In genomic region chr5:133952729-133953567, GRCh38 we compare ENCODE assay signal across 11 cellular contexts. TPM values are rescaled to one million over a fixed set of nuclear protein-coding genes. Genes with fewer than 3 reads are reported as not detected.
A peak's percentile ranks its signal among the peaks of the same experiment; 100 is the strongest.
DNase-seq lines count a peak whose midpoint lies in the region; ATAC-seq and TF ChIP-seq lines count a peak whose summit lies in the region.
"Had no signal": no experiment of that assay in that cellular context is flagged by ENCODE, and none has a peak within 500 bp of the region (broad histone marks: within the 10 kb centered on the region; RNA-seq: fewer than 3 reads in every experiment).

No MANE protein-coding gene starts in this region.

- intact Hi-C loops in uterus (cut with DNase I; ENCODE audit: low total_unique reads): no loop called here
- intact Hi-C loops in natural killer cell (cut with micrococcal nuclease): no loop called here
- intact Hi-C loops in CD4-positive, alpha-beta memory T cell (cut with micrococcal nuclease): no loop called here

- 86 to 91% methylated on average over 7 to 10 of the region's 10 CpGs for WGBS in endodermal cell (ENCODE audit: insufficient coverage in 1 of 2, insufficient read length in 1 of 2), 2 experiments
- WGBS in mesodermal cell (ENCODE audit: insufficient coverage in 2 of 2), 2 experiments: 87 to 95% methylated on average over 6 to 8 of the region's 10 CpGs

- no peak overlapping the region for H3K9ac ChIP-seq in endodermal cell (ENCODE audit: extremely low read depth, low read length, poor library complexity, severe bottlenecking)
- H3K9ac ChIP-seq: KMS-11 had no signal

- CTCF ChIA-PET in activated CD8-positive, alpha-beta memory T cell treated with anti-CD3 and anti-CD28 coated beads, Interleukin-2, amount 10 ng/mL, durations not matched to agents 7 days and 5 days (lab: Charles Lee): no interaction called here
- CTCF ChIA-PET in CD4-positive, alpha-beta memory T cell (lab: Charles Lee; ENCODE audit: partially characterized antibody): interaction anchor here (0.5 kb wide), 1 partner anchor 26 kb away, joined by 3 read pairs; no protein-coding TSS in a partner anchor

- no peak overlapping the region for H3K27ac ChIP-seq in endodermal cell (ENCODE audit: low read depth, low read length)
- peak overlapping the region; percentile 13 for H3K27ac ChIP-seq in mesodermal cell (ENCODE audit: low read depth, low read length, severe bottlenecking)
- peak overlapping the region; percentile 71 to 73 for H3K27ac ChIP-seq in uterus
- H3K27ac ChIP-seq in CD4-positive, alpha-beta memory T cell (ENCODE audit: low read depth, low read length): no peak overlapping the region
- H3K27ac ChIP-seq: epithelial cell of prostate, KMS-11, WERI-Rb-1 had no signal

- H3K27me3 Mint-ChIP-seq in activated CD8-positive, alpha-beta memory T cell treated with anti-CD3 and anti-CD28 coated beads, Interleukin-2, amount 10 ng/mL, durations not matched to agents 7 days and 5 days: no peaks in the 10 kb centered on the region
- H3K27me3 Mint-ChIP-seq in endodermal cell (ENCODE audit: insufficient read depth): peaks cover 1% of the 10 kb centered on the region
- H3K27me3 Mint-ChIP-seq in natural killer cell (ENCODE audit: low read depth in 2 of 2): no peaks in the 10 kb centered on the region
- H3K27me3 Mint-ChIP-seq in CD4-positive, alpha-beta memory T cell: no peaks in the 10 kb centered on the region

- H3K27ac Mint-ChIP-seq in activated CD8-positive, alpha-beta memory T cell treated with anti-CD3 and anti-CD28 coated beads, Interleukin-2, amount 10 ng/mL, durations not matched to agents 7 days and 5 days: no peak overlapping the region
- H3K27ac Mint-ChIP-seq in endodermal cell (no peak overlapping the region), natural killer cell (no peak overlapping the region)
- peak overlapping the region in 2 of 7 donors; percentile 42 to 53 for H3K27ac Mint-ChIP-seq in CD4-positive, alpha-beta memory T cell

- no peaks in the 10 kb centered on the region for H3K4me1 ChIP-seq in endodermal cell (ENCODE audit: control insufficient read depth, insufficient read depth, low read length)
- no peaks in the 10 kb centered on the region for H3K4me1 ChIP-seq in mesodermal cell (ENCODE audit: control insufficient read depth, insufficient read depth, low read length, poor library complexity, severe bottlenecking)
- H3K4me1 ChIP-seq in uterus: no peaks in the 10 kb centered on the region
- H3K4me1 ChIP-seq in CD4-positive, alpha-beta memory T cell (ENCODE audit: insufficient read depth, low read length): peaks cover 7% of the 10 kb centered on the region

- TF ChIP-seq CTCF in endodermal cell (conservative IDR thresholded peaks at IDR 0.05): no peak
- no peak for TF ChIP-seq CTCF in uterus (IDR thresholded peaks at IDR 0.05)
- TF ChIP-seq CTCF in natural killer cell (IDR thresholded peaks at IDR 0.05): no peak

- H3K9me3 ChIP-seq in endodermal cell (ENCODE audit: control insufficient read depth, low read length) (no peaks in the 10 kb centered on the region), mesodermal cell (ENCODE audit: control insufficient read depth, low read length) (no peaks in the 10 kb centered on the region), uterus (no peaks in the 10 kb centered on the region)
- H3K9me3 ChIP-seq in CD4-positive, alpha-beta memory T cell (ENCODE audit: control insufficient read depth in 1 of 2, low read length in 2 of 2): no peaks in the 10 kb centered on the region

- H3K27me3 ChIP-seq in endodermal cell (ENCODE audit: control insufficient read depth, insufficient read depth, low read length, poor library complexity, severe bottlenecking) (peaks cover 4% of the 10 kb centered on the region), uterus (no peaks in the 10 kb centered on the region)
- no peaks in the 10 kb centered on the region for H3K27me3 ChIP-seq in CD4-positive, alpha-beta memory T cell (ENCODE audit: insufficient read depth, low read length)

- H3K36me3 ChIP-seq in endodermal cell (ENCODE audit: control insufficient read depth, insufficient read depth, low read length) (peaks cover 31% of the 10 kb centered on the region), mesodermal cell (ENCODE audit: control insufficient read depth, insufficient read depth, low read length) (peaks cover 29% of the 10 kb centered on the region), uterus (no peaks in the 10 kb centered on the region)
- peaks cover 7% of the 10 kb centered on the region for H3K36me3 ChIP-seq in CD4-positive, alpha-beta memory T cell (ENCODE audit: insufficient read depth, low read length)

- POLR2A ChIA-PET in CD4-positive, alpha-beta memory T cell (lab: Charles Lee; ENCODE audit: partially characterized antibody): no interaction called here

- ATAC-seq in activated CD8-positive, alpha-beta memory T cell treated with anti-CD3 and anti-CD28 coated beads, Interleukin-2, amount 10 ng/mL, durations not matched to agents 7 days and 5 days: no peak
- ATAC-seq in natural killer cell: no peak

- H3K9me3 Mint-ChIP-seq in activated CD8-positive, alpha-beta memory T cell treated with anti-CD3 and anti-CD28 coated beads, Interleukin-2, amount 10 ng/mL, durations not matched to agents 7 days and 5 days (ENCODE audit: low read depth): no peaks in the 10 kb centered on the region
- no peaks in the 10 kb centered on the region for H3K9me3 Mint-ChIP-seq in endodermal cell
- H3K9me3 Mint-ChIP-seq in natural killer cell: no peaks in the 10 kb centered on the region
- no peaks in the 10 kb centered on the region for H3K9me3 Mint-ChIP-seq in CD4-positive, alpha-beta memory T cell

- no peak overlapping the region for H3K4me3 Mint-ChIP-seq in activated CD8-positive, alpha-beta memory T cell treated with anti-CD3 and anti-CD28 coated beads, Interleukin-2, amount 10 ng/mL, durations not matched to agents 7 days and 5 days
- no peak overlapping the region for H3K4me3 Mint-ChIP-seq in endodermal cell
- no peak overlapping the region for H3K4me3 Mint-ChIP-seq in natural killer cell
- H3K4me3 Mint-ChIP-seq in CD4-positive, alpha-beta memory T cell: no peak overlapping the region

- peaks cover 7% of the 10 kb centered on the region for H3K4me1 Mint-ChIP-seq in activated CD8-positive, alpha-beta memory T cell treated with anti-CD3 and anti-CD28 coated beads, Interleukin-2, amount 10 ng/mL, durations not matched to agents 7 days and 5 days
- H3K4me1 Mint-ChIP-seq in endodermal cell (no peaks in the 10 kb centered on the region), natural killer cell (no peaks in the 10 kb centered on the region)
- H3K4me1 Mint-ChIP-seq in CD4-positive, alpha-beta memory T cell: peaks cover 6 to 8% (median 7%) of the 10 kb centered on the region in 4 donors

- H3K4me3 ChIP-seq in endodermal cell (ENCODE audit: low read length) (no peak overlapping the region), mesodermal cell (ENCODE audit: extremely low read depth, insufficient read depth, low read length, poor library complexity, severe bottlenecking) (no peak overlapping the region), uterus (no peak overlapping the region)
- no peak overlapping the region for H3K4me3 ChIP-seq in CD4-positive, alpha-beta memory T cell (ENCODE audit: low read length in 2 of 2)

- peaks cover 12% of the 10 kb centered on the region for H3K36me3 Mint-ChIP-seq in activated CD8-positive, alpha-beta memory T cell treated with anti-CD3 and anti-CD28 coated beads, Interleukin-2, amount 10 ng/mL, durations not matched to agents 7 days and 5 days
- H3K36me3 Mint-ChIP-seq in endodermal cell (ENCODE audit: low read depth) (peaks cover 24% of the 10 kb centered on the region), natural killer cell (no peaks in the 10 kb centered on the region)
- H3K36me3 Mint-ChIP-seq in CD4-positive, alpha-beta memory T cell: peaks cover 19 to 30% of the 10 kb centered on the region in 2 donors

- peak; percentile 42 for DNase-seq in activated CD8-positive, alpha-beta memory T cell treated with anti-CD3 and anti-CD28 coated beads for 24 hours
- DNase-seq in activated CD8-positive, alpha-beta memory T cell treated with anti-CD3 and anti-CD28 coated beads, Interleukin-2, amount 10 ng/mL, durations not matched to agents 7 days and 5 days: no peak
- DNase-seq in endodermal cell (peak; percentile 38), uterus (peak; percentile 69 to 70), natural killer cell (no peak)
- no peak for DNase-seq in stimulated activated CD4-positive, alpha-beta T cell treated with anti-CD3 and anti-CD28 coated beads, Interleukin-2, amount 100 ng/mL, for 48 hours
- DNase-seq in CD4-positive, alpha-beta memory T cell: no peak
- DNase-seq: WERI-Rb-1 had no signal

- no peak for TF ChIP-seq POLR2A in uterus (IDR thresholded peaks at IDR 0.05)

RNA-seq across cellular contexts. Expression of gene C5orf15, which starts 15.5 kb away (rescaled TPM):
- total RNA-seq in activated CD8-positive, alpha-beta memory T cell treated with anti-CD3 and anti-CD28 coated beads, Interleukin-2, amount 10 ng/mL, durations not matched to agents 7 days and 5 days: 10 to 100 TPM; 20.9 to 25.7 TPM
- total RNA-seq in endodermal cell (10 to 100 TPM; 37.6 to 37.7 TPM), uterus (10 to 100 TPM; 10.5 to 98.9 (median 27.5) TPM), natural killer cell (10 to 100 TPM; 15.2 to 19.9 (median 18.0) TPM)
- 64.4 TPM for polyA plus RNA-seq in endodermal cell (2013, experiment 1 of 2)
- polyA plus RNA-seq in endodermal cell (2013, experiment 2 of 2): 60.7 TPM
- polyA plus RNA-seq in mesodermal cell (2013, experiment 1 of 2): 76.5 TPM
- 75.7 TPM for polyA plus RNA-seq in mesodermal cell (2013, experiment 2 of 2)
- 10 to 100 TPM; 13.3 to 16.0 TPM for total RNA-seq in CD4-positive, alpha-beta memory T cell
- 10 to 100 TPM; 28.5 to 28.8 TPM for polyA plus RNA-seq in CD4-positive, alpha-beta memory T cell

RNA-seq across cellular contexts. Expression of gene VDAC1, which starts 51.8 kb away (rescaled TPM):
- total RNA-seq in activated CD8-positive, alpha-beta memory T cell treated with anti-CD3 and anti-CD28 coated beads, Interleukin-2, amount 10 ng/mL, durations not matched to agents 7 days and 5 days: 100 to 1,000 TPM; 204 to 258 TPM
- total RNA-seq in endodermal cell (100 to 1,000 TPM; 202 to 226 TPM), uterus (100 to 1,000 TPM in 1 of 4 donors, 10 to 100 TPM in 3; 19.4 to 112 (median 79.8) TPM), natural killer cell (10 to 100 TPM; 54.0 to 63.3 (median 60.2) TPM)
- polyA plus RNA-seq in endodermal cell (2013, experiment 1 of 2): 205 TPM
- polyA plus RNA-seq in endodermal cell (2013, experiment 2 of 2): 193 TPM
- polyA plus RNA-seq in mesodermal cell (2013, experiment 1 of 2): 215 TPM
- polyA plus RNA-seq in mesodermal cell (2013, experiment 2 of 2): 190 TPM
- 10 to 100 TPM; 45.1 to 46.4 TPM for total RNA-seq in CD4-positive, alpha-beta memory T cell
- 100 to 1,000 TPM; 100 to 103 TPM for polyA plus RNA-seq in CD4-positive, alpha-beta memory T cell

Comparison
In these comparisons a context has a peak if more than half of its experiments do, and no peak if none do; other contexts are left out.
1. DNase-seq: peak in activated CD8-positive, alpha-beta memory T cell treated with anti-CD3 and anti-CD28 coated beads for 24 hours (single experiment), endodermal cell (single experiment) and uterus (2 of 2); none in activated CD8-positive, alpha-beta memory T cell treated with anti-CD3 and anti-CD28 coated beads, Interleukin-2, amount 10 ng/mL, durations not matched to agents 7 days and 5 days (single experiment), stimulated activated CD4-positive, alpha-beta T cell treated with anti-CD3 and anti-CD28 coated beads, Interleukin-2, amount 100 ng/mL, for 48 hours (0 of 2), natural killer cell (single experiment) and CD4-positive, alpha-beta memory T cell (0 of 5).
2. H3K27ac ChIP-seq: peak in mesodermal cell (single experiment) and uterus (2 of 2); none in endodermal cell (single experiment) and CD4-positive, alpha-beta memory T cell (single experiment).